ENCODE assay signal across 20 cellular contexts in genomic region chr2:231218356-231218755, GRCh38.
"Had no signal": no experiment of that assay in that cellular context is flagged by ENCODE, and none has a peak within 500 bp of the region (broad histone marks: within the 10 kb centered on the region; RNA-seq: fewer than 3 reads in every experiment).

No MANE protein-coding gene starts in this region.

- DNase-seq: activated CD4-positive, alpha-beta memory T cell treated with anti-CD3 and anti-CD28 coated beads for 36 hours; activated CD4-positive, alpha-beta T cell treated with anti-CD3 and anti-CD28 coated beads, Interleukin-2, amount 10 ng/mL, durations not matched to agents 7 days and 5 days; activated CD4-positive, CD25-positive, alpha-beta regulatory T cell; activated CD8-positive, alpha-beta memory T cell treated with anti-CD3 and anti-CD28 coated beads for 24 hours; activated gamma-delta T cell; activated naive CD4-positive, alpha-beta T cell treated with anti-CD3 and anti-CD28 coated beads for 36 hours; activated T-cell treated with anti-CD3 and anti-CD28 coated beads, Interleukin-2, amount 50 U/mL, for 4 hours; amygdala; NCI-H1105 treated with DMSO at 0.1 percent for 48 hours; NCI-H1436 treated with DMSO at 0.1 percent for 48 hours; NCI-H2029; NCI-H345; NCI-H510A; NCI-H526 treated with DMSO at 0.1 percent for 48 hours; NCI-H82; SIG-M5; T-cell; T-helper 2 cell; T1000 had no signal

- ATAC-seq: activated T-cell treated with anti-CD3 and anti-CD28 coated beads, Interleukin-2, amount 50 U/mL, for 4 hours; activated T-helper 17 cell treated with anti-CD3 and anti-CD28 coated beads, Interleukin-2, amount 50 U/mL, for 72 hours; T-cell had no signal
